Comparison of ENCODE assay signal across 1 cellular context in genomic region chr16:81431554-81432353, GRCh38.
TF ChIP-seq lines count a peak whose summit lies in the region.

No MANE protein-coding gene starts in this region.

TF ChIP-seq in HepG2, 621 proteins besides CTCF, POLR2A, EP300 and RAD21 (continued from another document and continues in another):
- TF ChIP-seq RERE (CRISPR knock-in tag; IDR thresholded peaks at IDR 0.05; ENCODE audit: low read depth), result no peak
- peak; percentile 73 for TF ChIP-seq ZNF503 (CRISPR knock-in tag; IDR thresholded peaks at IDR 0.05)
- no peak for TF ChIP-seq DMTF1 (CRISPR knock-in tag; IDR thresholded peaks at IDR 0.05)
- TF ChIP-seq ZNF724P (CRISPR knock-in tag; IDR thresholded peaks at IDR 0.05; ENCODE audit: borderline replicate concordance), result no peak
- no peak for TF ChIP-seq MAFF (IDR thresholded peaks at IDR 0.05; ENCODE audit: low read depth, low read length)
- peak; percentile 64; the same call in 1 of the 2 replicates for TF ChIP-seq HNF4G (IDR thresholded peaks at IDR 0.05; ENCODE audit: borderline replicate concordance, low read depth, low read length)
- TF ChIP-seq HNF4G (CRISPR knock-in tag; IDR thresholded peaks at IDR 0.05; ENCODE audit: borderline replicate concordance, low read depth), result no peak
- TF ChIP-seq ZNF616 (CRISPR knock-in tag; IDR thresholded peaks at IDR 0.05; ENCODE audit: low read depth), result no peak
- TF ChIP-seq ZC3H4 (CRISPR knock-in tag; IDR thresholded peaks at IDR 0.05; ENCODE audit: borderline replicate concordance), result no peak
- TF ChIP-seq FOXP4 (CRISPR knock-in tag; IDR thresholded peaks at IDR 0.05), result no peak
- no peak for TF ChIP-seq ZNF550 (CRISPR knock-in tag; IDR thresholded peaks at IDR 0.05; ENCODE audit: borderline replicate concordance)
- TF ChIP-seq TFE3 (CRISPR knock-in tag; IDR thresholded peaks at IDR 0.05), result no peak
- no peak for TF ChIP-seq SRSF1 (optimal IDR thresholded peaks at IDR 0.05; ENCODE audit: low read depth, low read length)
- no peak for TF ChIP-seq FOXO4 (CRISPR knock-in tag; conservative IDR thresholded peaks at IDR 0.05)
- no peak for TF ChIP-seq FLYWCH1 (CRISPR knock-in tag; IDR thresholded peaks at IDR 0.05)
- no peak for TF ChIP-seq POLR2AphosphoS5 (IDR thresholded peaks at IDR 0.05; ENCODE audit: low read depth, low read length)
- TF ChIP-seq SIN3A (IDR thresholded peaks at IDR 0.05; ENCODE audit: borderline replicate concordance, low read depth, low read length), result peak; percentile 56; the same call in 1 of the 2 replicates
- TF ChIP-seq YEATS2 (CRISPR knock-in tag; IDR thresholded peaks at IDR 0.05; ENCODE audit: borderline replicate concordance), result no peak
- no peak for TF ChIP-seq ZFP90 (CRISPR knock-in tag; IDR thresholded peaks at IDR 0.05; ENCODE audit: borderline replicate concordance)
- no peak for TF ChIP-seq FOXC1 (CRISPR knock-in tag; IDR thresholded peaks at IDR 0.05; ENCODE audit: borderline replicate concordance)
- no peak for TF ChIP-seq ZNF597 (CRISPR knock-in tag; IDR thresholded peaks at IDR 0.05)
- no peak for TF ChIP-seq PHF5A (CRISPR knock-in tag; IDR thresholded peaks at IDR 0.05; ENCODE audit: low read depth, unreplicated experiment)
- no peak for TF ChIP-seq ZNF883 (CRISPR knock-in tag; IDR thresholded peaks at IDR 0.05; ENCODE audit: not compliant biosample characterization)
- TF ChIP-seq ZNF282 (IDR thresholded peaks at IDR 0.05; ENCODE audit: partially characterized antibody), result no peak
- TF ChIP-seq ZNF567 (CRISPR knock-in tag; IDR thresholded peaks at IDR 0.05; ENCODE audit: borderline replicate concordance), result no peak
- no peak for TF ChIP-seq ZNF121 (CRISPR knock-in tag; IDR thresholded peaks at IDR 0.05)
- no peak for TF ChIP-seq SP2 (CRISPR knock-in tag; IDR thresholded peaks at IDR 0.05)
- TF ChIP-seq IRF9 (CRISPR knock-in tag; IDR thresholded peaks at IDR 0.05; ENCODE audit: borderline replicate concordance), result no peak
- TF ChIP-seq KMT2B (CRISPR knock-in tag; IDR thresholded peaks at IDR 0.05), result no peak
- no peak for TF ChIP-seq CBX2 (IDR thresholded peaks at IDR 0.05; ENCODE audit: low read depth, low read length)
- TF ChIP-seq CBX2 (CRISPR knock-in tag; IDR thresholded peaks at IDR 0.05; ENCODE audit: low read depth), result no peak
- no peak for TF ChIP-seq PLRG1 (conservative IDR thresholded peaks at IDR 0.05)
- TF ChIP-seq IRF2 (CRISPR knock-in tag; IDR thresholded peaks at IDR 0.05), result no peak
- no peak for TF ChIP-seq ZBTB20 (CRISPR knock-in tag; IDR thresholded peaks at IDR 0.05; ENCODE audit: borderline replicate concordance, low read depth)
- TF ChIP-seq SNAI1 (CRISPR knock-in tag; IDR thresholded peaks at IDR 0.05; ENCODE audit: borderline replicate concordance), result no peak
- no peak for TF ChIP-seq KAT2B (IDR thresholded peaks at IDR 0.05; ENCODE audit: borderline replicate concordance, low read depth, low read length)
- TF ChIP-seq SMAD9 (CRISPR knock-in tag; IDR thresholded peaks at IDR 0.05), result no peak
- TF ChIP-seq ZNF331 (CRISPR knock-in tag; IDR thresholded peaks at IDR 0.05), result peak; percentile 52; the same call in 1 of the 2 replicates
- TF ChIP-seq TOE1 (CRISPR knock-in tag; IDR thresholded peaks at IDR 0.05), result no peak
- TF ChIP-seq THAP7 (CRISPR knock-in tag; IDR thresholded peaks at IDR 0.05), result peak; percentile 81; the same call in 1 of the 2 replicates
